ENCODE assay signal across 11 cellular contexts in the genomic region with DNA sequence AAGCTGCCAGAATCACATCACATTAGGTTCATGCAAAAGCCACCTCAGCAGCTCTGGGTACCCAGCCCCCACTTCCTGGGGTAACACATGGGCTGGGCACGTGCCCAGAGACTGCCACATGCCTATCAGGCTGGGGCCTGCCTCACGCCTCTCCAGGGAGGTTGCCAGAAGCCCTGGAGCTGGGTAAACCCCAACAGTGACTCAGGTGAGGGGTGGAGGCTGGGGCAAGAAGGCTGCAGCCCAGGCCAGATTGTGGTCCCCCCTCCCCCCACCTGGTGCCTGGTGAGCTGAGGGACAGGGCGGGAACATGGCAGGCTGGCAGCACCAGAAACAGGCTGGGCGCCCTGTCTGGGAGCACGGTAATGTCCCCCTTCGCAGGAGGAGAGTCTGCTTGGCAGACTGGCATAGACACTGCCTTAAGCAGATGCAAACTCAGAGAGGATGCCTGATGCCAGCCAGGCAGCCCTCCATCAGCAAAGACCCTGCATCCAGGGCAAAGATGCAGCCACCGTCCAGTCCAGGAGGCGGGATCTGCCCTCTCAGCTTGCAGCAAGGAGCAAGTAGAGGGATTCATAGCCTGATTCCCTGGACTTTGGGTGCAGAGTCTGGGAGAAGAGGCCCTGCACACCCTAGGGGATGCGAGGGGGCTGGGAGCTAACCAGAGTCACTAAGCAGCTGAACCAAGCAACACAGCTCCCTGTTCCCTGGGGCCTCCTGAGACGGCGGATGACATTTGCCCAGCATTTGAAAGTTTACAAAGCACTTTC. TPM values are rescaled to one million over a fixed set of nuclear protein-coding genes. Genes with fewer than 3 reads are reported as not detected.
DNase-seq lines count a peak whose midpoint lies in the region; ATAC-seq and TF ChIP-seq lines count a peak whose summit lies in the region.
"Had no signal": no experiment of that assay in that cellular context is flagged by ENCODE, and none has a peak within 500 bp of the region (broad histone marks: within the 10 kb centered on the region; RNA-seq: fewer than 3 reads in every experiment).

No MANE protein-coding gene starts in this region.

- TF ChIP-seq CTCF in activated CD8-positive, alpha-beta T cell treated with anti-CD3 and anti-CD28 coated beads for 36 hours (IDR thresholded peaks at IDR 0.05), result no peak
- TF ChIP-seq CTCF in esophagus muscularis mucosa (IDR thresholded peaks at IDR 0.05), result no peak

- TF ChIP-seq POLR2A in esophagus muscularis mucosa (IDR thresholded peaks at IDR 0.05; ENCODE audit: low read depth), result no peak

- POLR2A ChIA-PET in activated CD8-positive, alpha-beta T cell treated with anti-CD3 and anti-CD28 coated beads for 36 hours (lab: Charles Lee), result interaction anchor here (0.7 kb wide), 1 partner anchor 1697 kb away, joined by 3 read pairs; no protein-coding TSS in a partner anchor

- peaks cover 0 to 19% (median 0%) of the 10 kb centered on the region in 4 donors for H3K4me1 ChIP-seq in esophagus muscularis mucosa

- intact Hi-C loops in activated CD8-positive, alpha-beta T cell treated with anti-CD3 and anti-CD28 coated beads for 36 hours (cut with micrococcal nuclease), result no loop called here
- intact Hi-C loops in esophagus muscularis mucosa (cut with DNase I), result no loop called here

- H3K36me3 Mint-ChIP-seq in activated CD8-positive, alpha-beta T cell treated with anti-CD3 and anti-CD28 coated beads for 36 hours (ENCODE audit: low read depth), result no peaks in the 10 kb centered on the region

- DNase-seq in Caki2 (ENCODE audit: low read depth) (peak; percentile 38), M059J (ENCODE audit: low read depth) (peak; percentile 93), islet precursor cell (peak; percentile 54), esophagus muscularis mucosa (ENCODE audit: extremely low spot score) (no peak), occipital lobe (lab: John Stamatoyannopoulos, UW) (no peak)
- DNase-seq in activated CD8-positive, alpha-beta T cell treated with anti-CD3 and anti-CD28 coated beads for 36 hours, result peak; percentile 71
- DNase-seq: DMS79 treated with DMSO at 0.1 percent for 48 hours had no signal

- peaks cover 0 to 14% (median 0%) of the 10 kb centered on the region in 4 donors for H3K27me3 ChIP-seq in esophagus muscularis mucosa

- ATAC-seq in activated CD8-positive, alpha-beta T cell treated with anti-CD3 and anti-CD28 coated beads for 36 hours, result peak; percentile 96
- ATAC-seq in GM21526 (IDR thresholded peaks at IDR 0.05; ENCODE audit: low FRiP score, unreplicated experiment) (no peak), HG03378 (IDR thresholded peaks at IDR 0.05; ENCODE audit: unreplicated experiment) (no peak)

- no peak overlapping the region for H3K27ac Mint-ChIP-seq in activated CD8-positive, alpha-beta T cell treated with anti-CD3 and anti-CD28 coated beads for 36 hours

- WGBS in esophagus muscularis mucosa, result 87% methylated on average over 9 of the region's 11 CpGs

- H3K4me1 Mint-ChIP-seq in activated CD8-positive, alpha-beta T cell treated with anti-CD3 and anti-CD28 coated beads for 36 hours (ENCODE audit: low read depth), result peaks cover 5% of the 10 kb centered on the region

- in situ Hi-C loops in Caki2 (cut with HindIII; ENCODE audit: low pct_unique_long_range_greater_than_20kb, low sequenced_read_pairs), result no loop called here

- no peak overlapping the region for H3K4me3 Mint-ChIP-seq in activated CD8-positive, alpha-beta T cell treated with anti-CD3 and anti-CD28 coated beads for 36 hours

- no peaks in the 10 kb centered on the region for H3K36me3 ChIP-seq in esophagus muscularis mucosa

- no peak overlapping the region for H3K27ac ChIP-seq in esophagus muscularis mucosa (replicated peaks in 1 of 4)

- CTCF ChIA-PET in activated CD8-positive, alpha-beta T cell treated with anti-CD3 and anti-CD28 coated beads for 36 hours (lab: Charles Lee), result interaction anchor here (0.6 to 2.9 kb wide), 7 partner anchors 14 to 116 kb away, joined by 3 to 10 read pairs (median 4); no protein-coding TSS in a partner anchor

- H3K27me3 Mint-ChIP-seq in activated CD8-positive, alpha-beta T cell treated with anti-CD3 and anti-CD28 coated beads for 36 hours, result peaks cover 4% of the 10 kb centered on the region

- no peaks in the 10 kb centered on the region for H3K9me3 ChIP-seq in esophagus muscularis mucosa

- TF ChIP-seq EP300 in esophagus muscularis mucosa (IDR thresholded peaks at IDR 0.05), result no peak

- H3K4me3 ChIP-seq in esophagus muscularis mucosa, result no peak overlapping the region

- H3K9me3 Mint-ChIP-seq in activated CD8-positive, alpha-beta T cell treated with anti-CD3 and anti-CD28 coated beads for 36 hours, result no peaks in the 10 kb centered on the region

RNA-seq across cellular contexts. Expression of gene NGFR, which starts 28.8 kb away (rescaled TPM):
- total RNA-seq in Caki2 (2014; rRNA removed; shearing (Covaris generic); ENCODE audit: low replicate concordance), result 0.91 and 5.1 TPM in 2 replicates
- 0.39 and 0.62 TPM in 2 replicates for total RNA-seq in M059J (2014; rRNA removed; shearing (Covaris generic))
- total RNA-seq in activated CD8-positive, alpha-beta T cell treated with anti-CD3 and anti-CD28 coated beads for 36 hours, result under 1 TPM in 1 of 2 experiments, not detected in 1; 0.09 TPM
- 10 to 100 TPM; 12.9 to 31.6 (median 22.6) TPM for total RNA-seq in esophagus muscularis mucosa
- 3.3 TPM for total RNA-seq in occipital lobe
- total RNA-seq: activated CD8-positive, alpha-beta memory T cell treated with anti-CD3 and anti-CD28 coated beads for 36 hours; endothelial cell of umbilical vein had no signal

RNA-seq across cellular contexts. Expression of gene NXPH3, which starts 51.8 kb away (rescaled TPM):
- 0.27 TPM in 1 of 2 replicates, not detected in the other for total RNA-seq in Caki2 (2014; rRNA removed; shearing (Covaris generic); ENCODE audit: low replicate concordance)
- 3.5 and 5.2 TPM in 2 replicates for total RNA-seq in M059J (2014; rRNA removed; shearing (Covaris generic))
- total RNA-seq in activated CD8-positive, alpha-beta T cell treated with anti-CD3 and anti-CD28 coated beads for 36 hours, result under 1 TPM; 0.20 to 0.29 TPM
- total RNA-seq in esophagus muscularis mucosa, result 10 to 100 TPM; 12.6 to 37.8 (median 21.2) TPM
- 17.9 TPM for total RNA-seq in occipital lobe

Comparison
In these comparisons a context has a peak if more than half of its experiments do, and no peak if none do; other contexts are left out.
1. DNase-seq: peak in Caki2 (single experiment), M059J (single experiment), activated CD8-positive, alpha-beta T cell treated with anti-CD3 and anti-CD28 coated beads for 36 hours (single experiment) and islet precursor cell (single experiment); none in esophagus muscularis mucosa (single experiment) and occipital lobe (single experiment).